Comparison of ENCODE assay signal across 22 cellular contexts in the genomic region with DNA sequence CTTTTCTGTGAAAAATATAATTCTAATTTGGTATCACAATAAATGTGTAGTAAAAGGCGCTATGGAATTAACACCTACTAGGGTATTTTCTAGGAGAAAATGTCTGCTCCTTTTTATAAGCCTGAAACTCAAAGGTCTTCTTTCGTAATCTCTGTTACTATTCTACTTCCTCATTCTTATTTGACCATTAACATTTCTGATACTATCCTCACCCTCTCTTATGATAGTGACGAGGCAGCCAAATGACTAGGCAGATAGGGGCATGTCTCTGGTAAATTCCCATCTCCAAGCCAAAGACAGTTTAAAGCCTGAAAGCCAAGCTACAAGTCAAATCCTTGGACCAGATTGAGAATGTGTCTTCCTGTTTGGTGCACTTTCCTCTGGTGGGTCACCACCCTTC.
DNase-seq lines count a peak whose midpoint lies in the region; FAIRE-seq and TF ChIP-seq lines count a peak whose summit lies in the region.
"Had no signal": no experiment of that assay in that cellular context is flagged by ENCODE, and none has a peak within 500 bp of the region (broad histone marks: within the 10 kb centered on the region; RNA-seq: fewer than 3 reads in every experiment).

No MANE protein-coding gene starts in this region.

- DNase-seq in SIG-M5 treated with dmso at 0.1 percent for 504 hours (lab: John Stamatoyannopoulos, UW; ENCODE audit: unreplicated experiment) (peak; percentile 8), SIG-M5 (lab: John Stamatoyannopoulos, UW) (no peak), SKM-1 (lab: John Stamatoyannopoulos, UW; ENCODE audit: unreplicated experiment) (peak; percentile 44), bronchial epithelial cell (ENCODE audit: low read depth) (peak; percentile 38), renal cortical epithelial cell (ENCODE audit: low read depth) (peak; percentile 32), hypothalamus (lab: John Stamatoyannopoulos, UW) (no peak), NCI-H1694 treated with DMSO at 0.1 percent for 48 hours (lab: John Stamatoyannopoulos, UW) (no peak)
- no peak for DNase-seq in activated CD4-positive, alpha-beta T cell treated with anti-CD3 and anti-CD28 coated beads for 1 hour
- DNase-seq: activated effector memory CD4-positive, alpha-beta T cell treated with Interleukin-2 at 50 U/mL for 16 hours; activated T-cell treated with anti-CD3 and anti-CD28 coated beads for 4 hours; CD4-positive, CD25-positive, alpha-beta regulatory T cell; dermis blood vessel endothelial cell; islet precursor cell; midbrain; natural killer cell; NCI-H2081; NCI-H2227 treated with DMSO at 0.1 percent for 48 hours; retina; stomach; SW 1271; tibial artery had no signal

- no peaks in the 10 kb centered on the region for H3K27me3 ChIP-seq in bronchial epithelial cell (ENCODE audit: control insufficient read depth, insufficient read depth, low read length)
- H3K27me3 ChIP-seq: stomach, tibial artery had no signal

- no peak for TF ChIP-seq CTCF in bronchial epithelial cell (IDR thresholded peaks at IDR 0.05; ENCODE audit: insufficient read depth, low read length, severe bottlenecking)

- no peak for FAIRE-seq in bronchial epithelial cell (lab: Jason Lieb, UNC)

- no peak overlapping the region for H3K4me3 ChIP-seq in bronchial epithelial cell (ENCODE audit: low read depth, low read length)
- H3K4me3 ChIP-seq: skin epidermis, stomach, tibial artery had no signal

- H3K36me3 ChIP-seq in bronchial epithelial cell (ENCODE audit: control insufficient read depth, insufficient read depth, low read length) = no peaks in the 10 kb centered on the region
- H3K36me3 ChIP-seq: stomach, tibial artery had no signal

Comparison
In these comparisons a context has a peak if more than half of its experiments do, and no peak if none do; other contexts are left out.
1. DNase-seq: peak in SIG-M5 treated with dmso at 0.1 percent for 504 hours (single experiment), SKM-1 (single experiment), bronchial epithelial cell (single experiment) and renal cortical epithelial cell (single experiment); none in SIG-M5 (single experiment), hypothalamus (0 of 51), activated CD4-positive, alpha-beta T cell treated with anti-CD3 and anti-CD28 coated beads for 1 hour (single experiment) and NCI-H1694 treated with DMSO at 0.1 percent for 48 hours (single experiment).